In the genomic region with DNA sequence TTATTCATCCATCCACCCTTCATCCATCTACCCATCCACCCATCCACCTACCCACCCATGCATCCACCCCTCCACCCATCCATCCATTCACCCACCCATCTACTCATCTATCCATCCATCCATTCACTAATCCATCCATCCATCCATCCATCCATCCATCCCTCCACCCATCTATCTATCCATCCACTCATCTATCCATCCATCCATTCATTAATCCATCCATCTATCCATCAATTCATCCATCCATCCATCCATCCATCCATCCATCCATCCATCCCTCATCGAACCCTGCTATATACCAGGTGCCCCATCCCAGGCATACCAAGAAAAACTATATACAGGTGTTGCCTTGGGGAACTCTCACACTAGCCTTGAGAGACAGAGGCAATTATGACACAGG, we compare ENCODE assay signal across 11 cellular contexts. TPM values are rescaled to one million over a fixed set of nuclear protein-coding genes. Genes with fewer than 3 reads are reported as not detected.
"Had no signal": no experiment of that assay in that cellular context is flagged by ENCODE, and none has a peak within 500 bp of the region (broad histone marks: within the 10 kb centered on the region; RNA-seq: fewer than 3 reads in every experiment).

No MANE protein-coding gene starts in this region.

- H3K4me3 ChIP-seq: GM23248, HAP-1 had no signal

- H3K9ac ChIP-seq: GM23248, KMS-11 had no signal

- H3K9me3 ChIP-seq: HAP-1 had no signal

- H3K4me1 ChIP-seq: HAP-1 had no signal

- DNase-seq: GM23248, GOT3, H7, IMR-90, KBM-7 had no signal

- H2AFZ ChIP-seq: GM23248 had no signal

- H3K36me3 ChIP-seq: HAP-1 had no signal

- ATAC-seq: HCT116 had no signal

- H3K27ac ChIP-seq: GM23248, HL-60, KMS-11 had no signal

- H3K4me2 ChIP-seq: KMS-11 had no signal

RNA-seq across cellular contexts. Expression of gene CCL24, which starts 7.1 kb away (rescaled TPM):
- total RNA-seq: GM23248, H4, H7, HT1080, IMR-90 had no signal
- polyA plus RNA-seq: GM23248, IMR-90 had no signal

RNA-seq across cellular contexts. Expression of gene CCL26, which starts 48.7 kb away (rescaled TPM):
- total RNA-seq: GM23248, HT1080, IMR-90 had no signal
- polyA plus RNA-seq: IMR-90 had no signal
